In the genomic region with DNA sequence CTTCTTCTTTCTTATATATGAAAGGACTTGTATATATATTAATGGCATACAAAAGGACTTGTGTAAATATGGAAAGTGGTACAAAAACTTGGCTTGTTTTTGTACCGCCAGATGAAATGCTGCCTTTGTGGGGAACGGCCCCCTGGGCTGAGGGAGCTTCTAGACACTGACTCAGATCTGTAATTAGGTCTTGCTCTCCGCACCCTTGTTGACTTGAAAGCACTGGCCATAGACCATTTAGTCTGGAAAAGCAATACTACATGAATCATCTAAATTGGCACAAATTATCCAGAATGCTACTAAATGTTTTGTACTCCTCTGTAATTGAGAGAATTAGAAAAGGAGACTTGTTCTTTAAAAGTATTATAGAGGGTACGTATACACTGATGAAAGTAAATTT, we compare ENCODE assay signal across 13 cellular contexts.
DNase-seq lines count a peak whose midpoint lies in the region; ATAC-seq, FAIRE-seq and TF ChIP-seq lines count a peak whose summit lies in the region.
"Had no signal": no experiment of that assay in that cellular context is flagged by ENCODE, and none has a peak within 500 bp of the region (broad histone marks: within the 10 kb centered on the region; RNA-seq: fewer than 3 reads in every experiment).

No MANE protein-coding gene starts in this region.

- TF ChIP-seq POLR2A in gastroesophageal sphincter (IDR thresholded peaks at IDR 0.05) = no peak

- no peaks in the 10 kb centered on the region for H3K9me3 ChIP-seq in gastroesophageal sphincter
- H3K9me3 ChIP-seq: BE2C had no signal

- peak overlapping the region in 2 of 4 donors; percentile 29 to 31 for H3K27ac ChIP-seq in gastroesophageal sphincter

- TF ChIP-seq CTCF in AG09309 (IDR thresholded peaks at IDR 0.05; ENCODE audit: control insufficient read depth, insufficient read depth, low read depth, low read length, missing control alignments) (no peak), gastroesophageal sphincter (IDR thresholded peaks at IDR 0.05) (no peak)

- 63 to 68% methylated on average over 3 to 4 of the region's 4 CpGs for whole genome bisulfite sequencing in gastroesophageal sphincter (ENCODE audit: low coverage in 1 of 2), 2 donors

- H3K36me3 ChIP-seq in gastroesophageal sphincter = no peaks in the 10 kb centered on the region
- H3K36me3 ChIP-seq: BE2C had no signal

- no peaks in the 10 kb centered on the region for H3K27me3 ChIP-seq in gastroesophageal sphincter
- H3K27me3 ChIP-seq: BE2C had no signal

- H3K4me1 ChIP-seq in gastroesophageal sphincter = peaks cover 4 to 42% (median 5%) of the 10 kb centered on the region in 3 donors

- ATAC-seq in HG02885 (IDR thresholded peaks at IDR 0.05; ENCODE audit: poor library complexity, unreplicated experiment) = no peak
- ATAC-seq in gastroesophageal sphincter = no peak

- peak; percentile 85 for FAIRE-seq in islet of Langerhans (lab: Jason Lieb, UNC)
- FAIRE-seq: kidney had no signal

- TF ChIP-seq EP300 in gastroesophageal sphincter (IDR thresholded peaks at IDR 0.05) = no peak

- peak; percentile 46 for DNase-seq in AG09309 (ENCODE audit: low read depth)
- DNase-seq in M059J (ENCODE audit: low read depth) = peak; percentile 81
- peak; percentile 48 for DNase-seq in amniotic epithelial cell (ENCODE audit: low read depth)
- no peak for DNase-seq in HPDE6-E6E7 (ENCODE audit: extremely low spot score)
- DNase-seq in NCI-H2029 (lab: John Stamatoyannopoulos, UW) = no peak
- DNase-seq: activated CD4-positive, alpha-beta T cell treated with anti-CD3 and anti-CD28 coated beads for 1 hour; activated T-cell treated with anti-CD3 and anti-CD28 coated beads, Interleukin-2, amount 50 U/mL, for 48 hours; BE2C; central memory CD4-positive, alpha-beta T cell; kidney had no signal

- no peak overlapping the region for H3K4me3 ChIP-seq in AG09309 (ENCODE audit: control insufficient read depth, low read depth, low read length)
- H3K4me3 ChIP-seq in gastroesophageal sphincter = no peak overlapping the region

Comparison
In these comparisons a context has a peak if more than half of its experiments do, and no peak if none do; other contexts are left out.
1. DNase-seq: peak in AG09309 (single experiment), M059J (single experiment) and amniotic epithelial cell (single experiment); none in HPDE6-E6E7 (single experiment) and NCI-H2029 (single experiment).